In the genomic region with DNA sequence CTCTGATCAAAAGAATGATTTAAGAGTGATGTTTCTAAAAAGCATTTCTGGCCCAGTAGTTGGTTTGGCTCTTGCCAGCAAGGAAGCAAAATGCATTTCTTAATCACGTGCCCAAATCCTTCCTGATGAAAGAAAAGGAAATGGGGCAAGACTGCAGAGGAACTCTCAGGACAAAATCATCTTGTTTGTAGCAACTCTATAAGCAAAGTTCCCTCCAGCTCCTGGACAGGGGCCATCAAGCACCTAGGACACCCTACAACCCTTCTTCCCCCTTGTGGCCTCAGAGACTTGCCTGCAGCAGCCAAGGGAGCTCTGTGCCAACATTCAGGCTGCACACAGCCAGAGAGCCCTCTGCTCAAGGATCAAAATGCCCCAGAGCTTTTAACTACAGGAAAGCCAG, we compare ENCODE assay signal across 8 cellular contexts.
DNase-seq lines count a peak whose midpoint lies in the region; ATAC-seq, FAIRE-seq and TF ChIP-seq lines count a peak whose summit lies in the region.

No MANE protein-coding gene starts in this region.

- H3K4me1 Mint-ChIP-seq in activated naive CD8-positive, alpha-beta T cell (ENCODE audit: low read depth) = peaks cover 26% of the 10 kb centered on the region
- peaks cover 19% of the 10 kb centered on the region for H3K4me1 Mint-ChIP-seq in activated naive CD8-positive, alpha-beta T cell treated with anti-CD3 and anti-CD28 coated beads, Interleukin-2, amount 50 U/mL, for 24 hours
- peaks cover 41% of the 10 kb centered on the region for H3K4me1 Mint-ChIP-seq in brain

- no peaks in the 10 kb centered on the region for H3K9me3 ChIP-seq in vagina

- peak overlapping the region; percentile 46 for H3K27ac Mint-ChIP-seq in activated naive CD8-positive, alpha-beta T cell
- no peak overlapping the region for H3K27ac Mint-ChIP-seq in activated naive CD8-positive, alpha-beta T cell treated with anti-CD3 and anti-CD28 coated beads, Interleukin-2, amount 50 U/mL, for 24 hours
- peak overlapping the region; percentile 34 to 86 (median 48) for H3K27ac Mint-ChIP-seq in brain

- no peaks in the 10 kb centered on the region for H3K9me3 Mint-ChIP-seq in activated naive CD8-positive, alpha-beta T cell (ENCODE audit: low read depth)
- no peaks in the 10 kb centered on the region for H3K9me3 Mint-ChIP-seq in activated naive CD8-positive, alpha-beta T cell treated with anti-CD3 and anti-CD28 coated beads, Interleukin-2, amount 50 U/mL, for 24 hours
- H3K9me3 Mint-ChIP-seq in brain = no peaks in the 10 kb centered on the region

- peaks cover 48% of the 10 kb centered on the region for H3K4me1 ChIP-seq in vagina

- no peak for TF ChIP-seq POLR2A in vagina (IDR thresholded peaks at IDR 0.05)
- TF ChIP-seq POLR2A in GM12892 (IDR thresholded peaks at IDR 0.05; ENCODE audit: low read depth, low read length) = no peak

- peak overlapping the region; percentile 40 for H3K27ac ChIP-seq in layer of hippocampus (ENCODE audit: low read depth, low read length)
- H3K27ac ChIP-seq in vagina = peak overlapping the region; percentile 76

- H3K4me3 ChIP-seq in vagina = no peak overlapping the region

- FAIRE-seq in GM12892 (lab: Jason Lieb, UNC) = no peak

- no peak for DNase-seq in activated naive CD8-positive, alpha-beta T cell treated with anti-CD3 and anti-CD28 coated beads, Interleukin-2, amount 50 U/mL, for 24 hours
- DNase-seq in vagina (ENCODE audit: extremely low spot score in 2 of 2) (no peak), GM12892 (ENCODE audit: insufficient read length) (no peak), NCI-H345 treated with DMSO at 0.1 percent for 48 hours (lab: John Stamatoyannopoulos, UW; ENCODE audit: unreplicated experiment) (no peak)

- no peaks in the 10 kb centered on the region for H3K36me3 ChIP-seq in vagina

- intact Hi-C loops in vagina (cut with DNase I) = loop anchor here (5.0 to 10.0 kb wide), 2 partner anchors 110 to 273 kb away; no protein-coding TSS in a partner anchor

- peaks cover 11% of the 10 kb centered on the region for H3K36me3 Mint-ChIP-seq in activated naive CD8-positive, alpha-beta T cell
- H3K36me3 Mint-ChIP-seq in activated naive CD8-positive, alpha-beta T cell treated with anti-CD3 and anti-CD28 coated beads, Interleukin-2, amount 50 U/mL, for 24 hours (ENCODE audit: low read depth) = peaks cover 9% of the 10 kb centered on the region
- peaks cover 32% of the 10 kb centered on the region for H3K36me3 Mint-ChIP-seq in brain

- H3K27me3 Mint-ChIP-seq in activated naive CD8-positive, alpha-beta T cell = no peaks in the 10 kb centered on the region
- H3K27me3 Mint-ChIP-seq in activated naive CD8-positive, alpha-beta T cell treated with anti-CD3 and anti-CD28 coated beads, Interleukin-2, amount 50 U/mL, for 24 hours = no peaks in the 10 kb centered on the region
- no peaks in the 10 kb centered on the region for H3K27me3 Mint-ChIP-seq in brain

- H3K4me3 Mint-ChIP-seq in activated naive CD8-positive, alpha-beta T cell = no peak overlapping the region
- no peak overlapping the region for H3K4me3 Mint-ChIP-seq in activated naive CD8-positive, alpha-beta T cell treated with anti-CD3 and anti-CD28 coated beads, Interleukin-2, amount 50 U/mL, for 24 hours
- peak overlapping the region in 1 of 5 experiments; percentile 67 for H3K4me3 Mint-ChIP-seq in brain

- H3K27me3 ChIP-seq in layer of hippocampus (ENCODE audit: control insufficient read depth, insufficient read depth, low read length) (no peaks in the 10 kb centered on the region), vagina (no peaks in the 10 kb centered on the region)

- ATAC-seq in activated naive CD8-positive, alpha-beta T cell treated with anti-CD3 and anti-CD28 coated beads, Interleukin-2, amount 50 U/mL, for 24 hours = no peak
- ATAC-seq in GM21367 (IDR thresholded peaks at IDR 0.05; ENCODE audit: unreplicated experiment) = no peak

- TF ChIP-seq CTCF in brain (conservative IDR thresholded peaks at IDR 0.05) (no peak), vagina (IDR thresholded peaks at IDR 0.05) (no peak)
